In the genomic region with DNA sequence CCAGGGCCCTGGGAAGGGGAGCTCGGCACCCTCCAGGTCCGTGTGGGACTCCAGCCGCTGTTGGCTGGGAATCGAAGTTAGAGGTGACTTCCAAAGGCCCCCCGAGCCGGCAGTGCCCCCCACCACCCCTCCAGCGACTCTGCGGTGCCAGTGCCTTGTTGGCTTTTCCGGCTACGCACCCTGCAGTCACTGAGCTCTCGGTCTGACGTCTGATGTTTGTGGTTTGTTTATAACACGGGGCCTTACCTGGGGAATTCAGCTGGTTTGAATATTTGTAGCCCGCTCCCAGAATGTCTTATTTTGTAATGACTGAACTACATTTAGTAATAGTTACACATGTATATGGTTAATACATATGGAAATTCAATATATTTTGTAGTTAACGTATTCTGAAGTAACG, we compare ENCODE assay signal across 15 cellular contexts.
"Had no signal": no experiment of that assay in that cellular context is flagged by ENCODE, and none has a peak within 500 bp of the region (broad histone marks: within the 10 kb centered on the region; RNA-seq: fewer than 3 reads in every experiment).

No MANE protein-coding gene starts in this region.

- H3K27me3 Mint-ChIP-seq: activated CD4-positive, alpha-beta memory T cell treated with anti-CD3 and anti-CD28 coated beads for 36 hours had no signal

- DNase-seq: activated CD4-positive, alpha-beta memory T cell treated with anti-CD3 and anti-CD28 coated beads for 36 hours; activated gamma-delta T cell treated with Interleukin-2 at 50 U/mL for 16 hours; activated naive CD8-positive, alpha-beta T cell treated with anti-CD3 and anti-CD28 coated beads for 36 hours; activated T-cell treated with anti-CD3 and anti-CD28 coated beads, Interleukin-2, amount 50 U/mL, for 48 hours; effector CD8-positive, alpha-beta T cell; foreskin fibroblast; hypothalamus; kidney; left lung; mesenchymal stem cell; sigmoid colon; spleen; T1000 had no signal

- ATAC-seq: left lung had no signal

- H3K27ac Mint-ChIP-seq: activated CD4-positive, alpha-beta memory T cell treated with anti-CD3 and anti-CD28 coated beads for 36 hours; activated naive CD8-positive, alpha-beta T cell treated with anti-CD3 and anti-CD28 coated beads for 36 hours had no signal

- H3K4me3 Mint-ChIP-seq: activated CD4-positive, alpha-beta memory T cell treated with anti-CD3 and anti-CD28 coated beads for 36 hours; activated naive CD8-positive, alpha-beta T cell treated with anti-CD3 and anti-CD28 coated beads for 36 hours had no signal

- H3K9ac ChIP-seq: parathyroid adenoma had no signal

- H3K27ac ChIP-seq: left lung, parathyroid adenoma, sigmoid colon, thoracic aorta had no signal

- H3K9me3 Mint-ChIP-seq: activated CD4-positive, alpha-beta memory T cell treated with anti-CD3 and anti-CD28 coated beads for 36 hours; activated naive CD8-positive, alpha-beta T cell treated with anti-CD3 and anti-CD28 coated beads for 36 hours had no signal

- H3K4me3 ChIP-seq: left lung, sigmoid colon, spleen, thoracic aorta had no signal
